Comparison of ENCODE assay signal across 15 cellular contexts in the genomic region with DNA sequence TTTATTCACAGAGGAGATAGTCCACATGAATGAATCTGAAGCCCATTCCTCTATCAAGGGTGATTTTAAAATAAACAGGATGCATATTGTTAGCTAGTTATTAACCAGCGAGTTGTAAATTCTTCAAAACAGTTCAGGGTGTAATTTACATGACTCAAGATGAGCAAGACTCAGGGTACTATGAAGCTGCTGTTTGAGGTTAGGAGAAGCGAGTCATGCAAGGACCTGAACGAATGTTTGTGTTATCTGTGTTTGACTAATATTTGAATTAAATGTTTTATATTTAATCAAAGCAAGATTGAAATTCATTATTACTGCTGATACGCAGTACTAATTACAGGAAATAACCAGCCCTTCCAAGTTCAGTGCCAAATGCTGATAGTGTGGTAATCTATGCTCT.
DNase-seq lines count a peak whose midpoint lies in the region; ATAC-seq and TF ChIP-seq lines count a peak whose summit lies in the region.
"Had no signal": no experiment of that assay in that cellular context is flagged by ENCODE, and none has a peak within 500 bp of the region (broad histone marks: within the 10 kb centered on the region; RNA-seq: fewer than 3 reads in every experiment).

No MANE protein-coding gene starts in this region.

- H3K4me1 ChIP-seq in mammary epithelial cell (ENCODE audit: insufficient read depth, low read length) (peaks cover 9% of the 10 kb centered on the region), esophagus squamous epithelium (no peaks in the 10 kb centered on the region), Karpas-422 (ENCODE audit: low read length) (peaks cover 7% of the 10 kb centered on the region)
- H3K4me1 ChIP-seq: ascending aorta, parathyroid adenoma, upper lobe of right lung had no signal

- BruUV-seq in mammary epithelial cell (replicated peaks; lab: Mats Ljungman, UMichigan) = no TSS peak

- no peak for ATAC-seq in HG02884 (IDR thresholded peaks at IDR 0.05; ENCODE audit: unreplicated experiment)
- no peak for ATAC-seq in GM21367 (IDR thresholded peaks at IDR 0.05; ENCODE audit: unreplicated experiment)
- ATAC-seq: T-cell, upper lobe of right lung had no signal

- H3K36me3 ChIP-seq in mammary epithelial cell (ENCODE audit: insufficient read depth, low read length) (no peaks in the 10 kb centered on the region), esophagus squamous epithelium (no peaks in the 10 kb centered on the region), Karpas-422 (ENCODE audit: insufficient read depth, low read length) (no peaks in the 10 kb centered on the region)
- H3K36me3 ChIP-seq: ascending aorta, upper lobe of right lung had no signal

- TF ChIP-seq CTCF in AG10803 (conservative IDR thresholded peaks at IDR 0.05; ENCODE audit: low read length) (no peak), mammary epithelial cell (conservative IDR thresholded peaks at IDR 0.05 in 1 of 2, IDR thresholded peaks at IDR 0.05 in 1 of 2; ENCODE audit: extremely low read depth in 1 of 2, insufficient read depth in 1 of 2, low read depth in 1 of 2, low read length in 2 of 2) (no peak), esophagus squamous epithelium (IDR thresholded peaks at IDR 0.05) (no peak)

- H3K27ac ChIP-seq in mammary epithelial cell (ENCODE audit: insufficient read depth, low read depth, low read length) = no peak overlapping the region
- no peak overlapping the region for H3K27ac ChIP-seq in esophagus squamous epithelium
- H3K27ac ChIP-seq in Karpas-422 (ENCODE audit: low read length) = no peak overlapping the region
- H3K27ac ChIP-seq: ascending aorta, parathyroid adenoma, upper lobe of right lung had no signal

- CTCF ChIA-PET in mammary epithelial cell (lab: Charles Lee; ENCODE audit: low non-redundant PET) = no interaction called here

- WGBS in mammary epithelial cell (ENCODE audit: low coverage, missing lambda C conversion rate) = 0% methylated on average over 4 of the region's 4 CpGs
- 28 to 44% methylated on average over 4 of the region's 4 CpGs for WGBS in esophagus squamous epithelium, 2 donors

- H3K4me3 ChIP-seq in AG10803 (ENCODE audit: low read length) (no peak overlapping the region), mammary epithelial cell (replicated peaks in 1 of 3; ENCODE audit: insufficient read depth in 1 of 3, low read depth in 2 of 3, low read length in 3 of 3) (no peak overlapping the region), esophagus squamous epithelium (no peak overlapping the region), Karpas-422 (ENCODE audit: low read length) (no peak overlapping the region)
- H3K4me3 ChIP-seq: ascending aorta, upper lobe of right lung had no signal

- H3K9me3 ChIP-seq in mammary epithelial cell (replicated peaks; ENCODE audit: insufficient read depth, low read length) = no peaks in the 10 kb centered on the region
- no peaks in the 10 kb centered on the region for H3K9me3 ChIP-seq in esophagus squamous epithelium
- H3K9me3 ChIP-seq in Karpas-422 (ENCODE audit: low read length) = no peaks in the 10 kb centered on the region
- H3K9me3 ChIP-seq: ascending aorta, upper lobe of right lung had no signal

- dilution Hi-C loops in mammary epithelial cell (cut with HindIII; ENCODE audit: low sequenced_read_pairs) = no loop called here

- H4K20me1 ChIP-seq in mammary epithelial cell (ENCODE audit: insufficient read depth, low read length) (no peaks in the 10 kb centered on the region), Karpas-422 (ENCODE audit: insufficient read depth, low read depth, low read length) (no peaks in the 10 kb centered on the region)

- no peaks in the 10 kb centered on the region for H3K9me2 ChIP-seq in Karpas-422 (replicated peaks; ENCODE audit: insufficient read depth, low read length)

- H2AFZ ChIP-seq in mammary epithelial cell (ENCODE audit: low read depth, low read length) = no peak overlapping the region
- H2AFZ ChIP-seq in Karpas-422 (ENCODE audit: low read length) = no peak overlapping the region
- H2AFZ ChIP-seq: parathyroid adenoma had no signal

- H3K4me2 ChIP-seq in mammary epithelial cell (ENCODE audit: insufficient read depth, low read depth, low read length) (no peak overlapping the region), Karpas-422 (ENCODE audit: low read depth, low read length, poor library complexity, severe bottlenecking) (no peak overlapping the region)

- H3K9ac ChIP-seq in mammary epithelial cell (ENCODE audit: insufficient read depth, low read length) (no peak overlapping the region), Karpas-422 (ENCODE audit: low read length) (no peak overlapping the region)
- H3K9ac ChIP-seq: parathyroid adenoma had no signal

- intact Hi-C loops in mammary epithelial cell (cut with micrococcal nuclease) = no loop called here
- intact Hi-C loops in esophagus squamous epithelium (cut with DNase I) = no loop called here

- H3K79me2 ChIP-seq in mammary epithelial cell (ENCODE audit: insufficient read depth, low read length) (no peaks in the 10 kb centered on the region), Karpas-422 (ENCODE audit: low read length) (no peaks in the 10 kb centered on the region)
- H3K79me2 ChIP-seq: parathyroid adenoma had no signal

- no peak for TF ChIP-seq POLR2A in esophagus squamous epithelium (IDR thresholded peaks at IDR 0.05)

- in situ Hi-C loops in mammary epithelial cell (cut with MboI; ENCODE audit: low sequenced_read_pairs in 2 of 2) = no loop called here

- DNase-seq in AG10803 (ENCODE audit: low read depth) (peak; percentile 29), LoVo (ENCODE audit: low spot score) (peak; percentile 72), mammary epithelial cell (peak; percentile 78), kidney tubule cell (ENCODE audit: low spot score) (peak; percentile 85), esophagus squamous epithelium (lab: John Stamatoyannopoulos, UW) (no peak), Karpas-422 (no peak)
- DNase-seq: activated CD4-positive, alpha-beta T cell treated with anti-CD3 and anti-CD28 coated beads, Interleukin-2, amount 10 ng/mL, durations not matched to agents 7 days and 5 days; DMS79 treated with DMSO at 0.1 percent for 48 hours; stimulated activated CD8-positive, alpha-beta memory T cell treated with anti-CD3 and anti-CD28 coated beads, Interleukin-4, amount 100 ng/mL, for 48 hours; T-cell; upper lobe of right lung had no signal

- H3K27me3 ChIP-seq in mammary epithelial cell (ENCODE audit: insufficient read depth, low read length) = no peaks in the 10 kb centered on the region
- H3K27me3 ChIP-seq in esophagus squamous epithelium = no peaks in the 10 kb centered on the region
- H3K27me3 ChIP-seq in Karpas-422 (ENCODE audit: low read length) = no peaks in the 10 kb centered on the region
- H3K27me3 ChIP-seq: ascending aorta, upper lobe of right lung had no signal

Comparison
In these comparisons a context has a peak if more than half of its experiments do, and no peak if none do; other contexts are left out.
1. DNase-seq: peak in AG10803 (single experiment), LoVo (single experiment), mammary epithelial cell (single experiment) and kidney tubule cell (single experiment); none in esophagus squamous epithelium (single experiment) and Karpas-422 (single experiment).